26 cellular contexts compared by ENCODE assay signal in the genomic region with DNA sequence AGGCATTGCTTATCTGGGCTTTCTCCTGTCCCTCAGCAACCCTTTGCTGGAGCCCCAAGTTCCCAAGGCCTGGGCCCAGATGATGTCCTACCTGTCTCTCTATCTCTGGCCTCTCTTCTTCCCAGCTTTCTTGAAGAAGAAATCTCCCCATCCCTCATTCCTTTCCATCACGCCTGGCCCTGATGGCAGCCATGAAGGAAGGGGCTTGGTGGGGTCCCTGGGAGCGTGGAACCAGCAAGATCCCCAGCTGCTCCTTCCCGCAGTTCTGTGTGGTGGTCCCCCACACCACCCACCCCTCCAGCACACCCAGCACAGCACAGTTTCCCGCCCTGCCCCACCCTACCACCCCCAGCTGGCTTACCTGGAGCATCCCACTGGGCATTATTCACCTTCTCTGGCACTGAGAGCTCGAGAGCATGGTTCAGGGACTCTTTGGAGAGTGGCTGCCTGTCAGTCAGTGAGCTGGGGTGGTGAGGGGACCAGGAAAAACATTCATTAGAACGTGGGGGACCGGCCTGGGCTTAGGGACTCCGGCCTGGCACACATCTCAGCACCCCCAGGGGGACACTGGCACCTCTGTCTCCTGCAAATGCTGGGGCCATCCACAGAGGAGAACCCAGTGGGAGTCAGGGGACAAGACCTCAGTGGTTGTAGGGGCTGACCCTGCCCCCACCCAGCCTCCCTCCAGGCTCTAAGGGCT. TPM values are rescaled to one million over a fixed set of nuclear protein-coding genes. Genes with fewer than 3 reads are reported as not detected.
DNase-seq lines count a peak whose midpoint lies in the region; ATAC-seq and TF ChIP-seq lines count a peak whose summit lies in the region.
"Had no signal": no experiment of that assay in that cellular context is flagged by ENCODE, and none has a peak within 500 bp of the region (broad histone marks: within the 10 kb centered on the region; RNA-seq: fewer than 3 reads in every experiment).

No MANE protein-coding gene starts in this region.

- H3K27me3 ChIP-seq in PC-9 (ENCODE audit: insufficient read depth, low read depth) (no peaks in the 10 kb centered on the region), hepatocyte (no peaks in the 10 kb centered on the region), tibial nerve (no peaks in the 10 kb centered on the region)
- H3K27me3 ChIP-seq: cardiac muscle cell had no signal

- CTCF ChIA-PET in PC-9 (lab: Charles Lee) = no interaction called here

- TF ChIP-seq POLR2A in tibial nerve (IDR thresholded peaks at IDR 0.05) = no peak

- no peaks in the 10 kb centered on the region for H3K9me2 ChIP-seq in PC-9 (ENCODE audit: insufficient read depth)
- no peaks in the 10 kb centered on the region for H3K9me2 ChIP-seq in hepatocyte (replicated peaks; ENCODE audit: insufficient read depth)

- no peak for ATAC-seq in HG02870 (IDR thresholded peaks at IDR 0.05; ENCODE audit: unreplicated experiment)
- ATAC-seq: activated T-cell treated with anti-CD3 and anti-CD28 coated beads, Interleukin-2, amount 50 U/mL, for 72 hours; lower lobe of right lung; psoas muscle had no signal

- H3F3A ChIP-seq in PC-9 (ENCODE audit: insufficient read depth, low read depth) = peaks cover 28% of the 10 kb centered on the region

- BruUV-seq in PC-9 (replicated peaks; lab: Mats Ljungman, UMichigan) = no TSS peak

- no peaks in the 10 kb centered on the region for H3K9me3 Mint-ChIP-seq in progenitor cell of endocrine pancreas (ENCODE audit: low read depth)
- no peaks in the 10 kb centered on the region for H3K9me3 Mint-ChIP-seq in activated T-cell treated with anti-CD3 and anti-CD28 coated beads, Interleukin-2, amount 50 U/mL, for 24 hours
- H3K9me3 Mint-ChIP-seq: activated naive CD4-positive, alpha-beta T cell treated with anti-CD3 and anti-CD28 coated beads, Interleukin-2, amount 10 ng/mL, durations not matched to agents 7 days and 5 days; activated T-cell treated with anti-CD3 and anti-CD28 coated beads, Interleukin-2, amount 50 U/mL, for 72 hours; IgD-negative memory B cell; T-helper 2 cell treated with Interferon-gamma antibody and Interleukin-4, amounts not matched to agents 5 μg/mL and 100 μg/mL, for 36 hours; WTC11 had no signal

- DNase-seq in AG08396 (ENCODE audit: low spot score) (peak; percentile 1), PC-9 (no peak), hepatocyte (ENCODE audit: low spot score) (peak; percentile 3), progenitor cell of endocrine pancreas (ENCODE audit: low spot score, unreplicated experiment) (no peak), tibial nerve (ENCODE audit: low spot score in 2 of 2) (no peak), NCI-H748 treated with DMSO at 0.1 percent for 48 hours (lab: John Stamatoyannopoulos, UW) (no peak)
- no peak for DNase-seq in activated T-cell treated with anti-CD3 and anti-CD28 coated beads, Interleukin-2, amount 50 U/mL, for 24 hours
- DNase-seq: activated naive CD4-positive, alpha-beta T cell treated with anti-CD3 and anti-CD28 coated beads, Interleukin-2, amount 10 ng/mL, durations not matched to agents 7 days and 5 days; activated T-cell treated with anti-CD3 and anti-CD28 coated beads, Interleukin-2, amount 50 U/mL, for 72 hours; amygdala; CD4-positive, CD25-positive, alpha-beta regulatory T cell; islet precursor cell; lower lobe of right lung; NCI-H1092 treated with DMSO at 0.1 percent for 48 hours; NCI-H2029 treated with DMSO at 0.1 percent for 48 hours; NCI-H2227 treated with DMSO at 0.1 percent for 48 hours; psoas muscle; stimulated activated CD4-positive, alpha-beta T cell treated with anti-CD3 and anti-CD28 coated beads, Interleukin-1b, Interleukin-23, amount 100 ng/mL, for 48 hours had no signal

- H3K36me3 ChIP-seq in PC-9 (ENCODE audit: low read depth) (no peaks in the 10 kb centered on the region), hepatocyte (replicated peaks; ENCODE audit: insufficient read depth, low read depth) (no peaks in the 10 kb centered on the region), tibial nerve (no peaks in the 10 kb centered on the region)
- H3K36me3 ChIP-seq: cardiac muscle cell, lower lobe of right lung had no signal

- intact Hi-C loops in PC-9 (cut with micrococcal nuclease; ENCODE audit: unreplicated experiment) = no loop called here

- TF ChIP-seq EP300 in tibial nerve (IDR thresholded peaks at IDR 0.05) = no peak

- 95% methylated on average over 8 of the region's 8 CpGs for WGBS in hepatocyte (ENCODE audit: low lambda C conversion rate, missing lambda C conversion rate)
- 92 to 95% methylated on average over 8 of the region's 8 CpGs for WGBS in tibial nerve, 2 donors

- no peak overlapping the region for H3K4me3 Mint-ChIP-seq in progenitor cell of endocrine pancreas (ENCODE audit: low read depth)
- no peak overlapping the region for H3K4me3 Mint-ChIP-seq in activated T-cell treated with anti-CD3 and anti-CD28 coated beads, Interleukin-2, amount 50 U/mL, for 24 hours
- H3K4me3 Mint-ChIP-seq: activated naive CD4-positive, alpha-beta T cell treated with anti-CD3 and anti-CD28 coated beads, Interleukin-2, amount 10 ng/mL, durations not matched to agents 7 days and 5 days; activated T-cell treated with anti-CD3 and anti-CD28 coated beads, Interleukin-2, amount 50 U/mL, for 72 hours; CD4-positive, CD25-positive, alpha-beta regulatory T cell; IgD-negative memory B cell; T-helper 2 cell treated with Interferon-gamma antibody and Interleukin-4, amounts not matched to agents 5 μg/mL and 100 μg/mL, for 36 hours; WTC11 had no signal

- H3K79me2 ChIP-seq in PC-9 (ENCODE audit: low read depth) = no peaks in the 10 kb centered on the region
- H3K79me2 ChIP-seq in hepatocyte = no peaks in the 10 kb centered on the region

- H3K27ac ChIP-seq in PC-9 (no peak overlapping the region), hepatocyte (no peak overlapping the region), tibial nerve (no peak overlapping the region)
- H3K27ac ChIP-seq: cardiac muscle cell, lower lobe of right lung had no signal

- peak overlapping the region; percentile 73 for H3K27ac Mint-ChIP-seq in progenitor cell of endocrine pancreas
- no peak overlapping the region for H3K27ac Mint-ChIP-seq in activated T-cell treated with anti-CD3 and anti-CD28 coated beads, Interleukin-2, amount 50 U/mL, for 24 hours
- H3K27ac Mint-ChIP-seq: activated naive CD4-positive, alpha-beta T cell treated with anti-CD3 and anti-CD28 coated beads, Interleukin-2, amount 10 ng/mL, durations not matched to agents 7 days and 5 days; activated T-cell treated with anti-CD3 and anti-CD28 coated beads, Interleukin-2, amount 50 U/mL, for 72 hours; CD4-positive, CD25-positive, alpha-beta regulatory T cell; IgD-negative memory B cell; T-helper 2 cell treated with Interferon-gamma antibody and Interleukin-4, amounts not matched to agents 5 μg/mL and 100 μg/mL, for 36 hours; WTC11 had no signal

- H3K4me2 ChIP-seq in PC-9 (peak overlapping the region; percentile 48), hepatocyte (no peak overlapping the region)

- H3K27me3 Mint-ChIP-seq in progenitor cell of endocrine pancreas = peaks cover 7% of the 10 kb centered on the region
- H3K27me3 Mint-ChIP-seq in activated T-cell treated with anti-CD3 and anti-CD28 coated beads, Interleukin-2, amount 50 U/mL, for 24 hours = no peaks in the 10 kb centered on the region

- H3K4me1 ChIP-seq in PC-9 (replicated peaks; ENCODE audit: insufficient read depth) = peaks cover 68% of the 10 kb centered on the region
- peaks cover 32% of the 10 kb centered on the region for H3K4me1 ChIP-seq in hepatocyte (ENCODE audit: insufficient read depth)
- peaks cover 0 to 71% (median 21%) of the 10 kb centered on the region in 4 donors for H3K4me1 ChIP-seq in tibial nerve
- H3K4me1 ChIP-seq: lower lobe of right lung had no signal

- H3K36me3 Mint-ChIP-seq in progenitor cell of endocrine pancreas (ENCODE audit: insufficient read depth) = no peaks in the 10 kb centered on the region
- no peaks in the 10 kb centered on the region for H3K36me3 Mint-ChIP-seq in activated T-cell treated with anti-CD3 and anti-CD28 coated beads, Interleukin-2, amount 50 U/mL, for 24 hours (ENCODE audit: low read depth)
- H3K36me3 Mint-ChIP-seq: activated naive CD4-positive, alpha-beta T cell treated with anti-CD3 and anti-CD28 coated beads, Interleukin-2, amount 10 ng/mL, durations not matched to agents 7 days and 5 days; CD4-positive, CD25-positive, alpha-beta regulatory T cell; IgD-negative memory B cell; WTC11 had no signal

- no peaks in the 10 kb centered on the region for H4K20me1 ChIP-seq in PC-9 (ENCODE audit: insufficient read depth)
- no peaks in the 10 kb centered on the region for H4K20me1 ChIP-seq in hepatocyte (ENCODE audit: insufficient read depth, poor library complexity, severe bottlenecking)

- H3K4me1 Mint-ChIP-seq in progenitor cell of endocrine pancreas (ENCODE audit: low read depth) = peaks cover 22% of the 10 kb centered on the region
- H3K4me1 Mint-ChIP-seq in activated T-cell treated with anti-CD3 and anti-CD28 coated beads, Interleukin-2, amount 50 U/mL, for 24 hours (ENCODE audit: low read depth) = no peaks in the 10 kb centered on the region
- H3K4me1 Mint-ChIP-seq: activated naive CD4-positive, alpha-beta T cell treated with anti-CD3 and anti-CD28 coated beads, Interleukin-2, amount 10 ng/mL, durations not matched to agents 7 days and 5 days; CD4-positive, CD25-positive, alpha-beta regulatory T cell; IgD-negative memory B cell had no signal

- TF ChIP-seq CTCF in PC-9 (conservative IDR thresholded peaks at IDR 0.05) = no peak
- TF ChIP-seq CTCF in hepatocyte (IDR thresholded peaks at IDR 0.05; ENCODE audit: poor library complexity) = no peak
- no peak for TF ChIP-seq CTCF in progenitor cell of endocrine pancreas (IDR thresholded peaks at IDR 0.05; ENCODE audit: unreplicated experiment)
- no peak for TF ChIP-seq CTCF in tibial nerve (IDR thresholded peaks at IDR 0.05)

- POLR2A ChIA-PET in PC-9 (lab: Charles Lee; ENCODE audit: unreplicated experiment) = interaction anchor here (0.6 kb wide), 1 partner anchor 80 kb away, joined by 7 read pairs; no protein-coding TSS in a partner anchor

- H2AFZ ChIP-seq in PC-9 (no peak overlapping the region), hepatocyte (no peak overlapping the region)

- H3K9me3 ChIP-seq in PC-9 (ENCODE audit: insufficient read depth, low read depth) (no peaks in the 10 kb centered on the region), hepatocyte (ENCODE audit: low read depth) (no peaks in the 10 kb centered on the region), tibial nerve (no peaks in the 10 kb centered on the region)
- H3K9me3 ChIP-seq: lower lobe of right lung, psoas muscle had no signal

- H3K4me3 ChIP-seq in PC-9 (no peak overlapping the region), hepatocyte (no peak overlapping the region), tibial nerve (no peak overlapping the region)
- H3K4me3 ChIP-seq: cardiac muscle cell, lower lobe of right lung, psoas muscle had no signal

RNA-seq across cellular contexts. Expression of a gene that starts 26.6 kb away (rescaled TPM):
- total RNA-seq in PC-9 (2021) = 0.48 and 1.2 TPM in 2 replicates
- total RNA-seq in hepatocyte = 0.08 and 0.93 TPM in 2 replicates
- 0.10 and 0.47 TPM in 2 replicates for polyA plus RNA-seq in hepatocyte
- total RNA-seq in progenitor cell of endocrine pancreas = 0.18 TPM in 1 of 2 replicates, not detected in the other
- under 1 TPM in 2 of 4 donors, not detected in 2; under 0.01 to 0.21 TPM for total RNA-seq in tibial nerve
- total RNA-seq: dermis microvascular lymphatic vessel endothelial cell, fibroblast of lung, subcutaneous adipose tissue had no signal
- polyA plus RNA-seq: fibroblast of lung, IgD-negative memory B cell had no signal

RNA-seq across cellular contexts. Expression of a gene that starts 56.6 kb away (rescaled TPM):
- total RNA-seq in PC-9 (2021) = 0.33 and 0.35 TPM in 2 replicates
- 3.2 and 3.6 TPM in 2 replicates for total RNA-seq in hepatocyte
- polyA plus RNA-seq in hepatocyte = 2.8 and 4.0 TPM in 2 replicates
- total RNA-seq in progenitor cell of endocrine pancreas = 4.6 and 4.8 TPM in 2 replicates
- total RNA-seq in tibial nerve = 10 to 100 TPM; 14.2 to 16.9 (median 16.4) TPM

RNA-seq across cellular contexts. Expression of a gene that starts 58.6 kb away (rescaled TPM):
- 64.8 and 67.8 TPM in 2 replicates for total RNA-seq in PC-9 (2021)
- total RNA-seq in hepatocyte = 81.0 and 102 TPM in 2 replicates
- 51.5 and 62.3 TPM in 2 replicates for polyA plus RNA-seq in hepatocyte
- total RNA-seq in progenitor cell of endocrine pancreas = 34.9 and 35.4 TPM in 2 replicates
- 10 to 100 TPM; 46.9 to 70.7 (median 63.4) TPM for total RNA-seq in tibial nerve

Comparison
In these comparisons a context has a peak if more than half of its experiments do, and no peak if none do; other contexts are left out.
1. DNase-seq: peak in AG08396 (single experiment) and hepatocyte (single experiment); none in PC-9 (0 of 2), progenitor cell of endocrine pancreas (single experiment), activated T-cell treated with anti-CD3 and anti-CD28 coated beads, Interleukin-2, amount 50 U/mL, for 24 hours (single experiment), tibial nerve (0 of 2) and NCI-H748 treated with DMSO at 0.1 percent for 48 hours (single experiment).